Comparison of ENCODE assay signal across 1 cellular context in genomic region chr19:823565-824121, GRCh38.
TF ChIP-seq lines count a peak whose summit lies in the region.

No MANE protein-coding gene starts in this region.

TF ChIP-seq in H1, 55 proteins besides CTCF, POLR2A, EP300 and RAD21:
- TF ChIP-seq ZNF274 (IDR thresholded peaks at IDR 0.05; ENCODE audit: borderline replicate concordance, extremely low read depth, low read length) = no peak
- no peak for TF ChIP-seq SIX5 (IDR thresholded peaks at IDR 0.05; ENCODE audit: low read depth, low read length)
